In the genomic region with DNA sequence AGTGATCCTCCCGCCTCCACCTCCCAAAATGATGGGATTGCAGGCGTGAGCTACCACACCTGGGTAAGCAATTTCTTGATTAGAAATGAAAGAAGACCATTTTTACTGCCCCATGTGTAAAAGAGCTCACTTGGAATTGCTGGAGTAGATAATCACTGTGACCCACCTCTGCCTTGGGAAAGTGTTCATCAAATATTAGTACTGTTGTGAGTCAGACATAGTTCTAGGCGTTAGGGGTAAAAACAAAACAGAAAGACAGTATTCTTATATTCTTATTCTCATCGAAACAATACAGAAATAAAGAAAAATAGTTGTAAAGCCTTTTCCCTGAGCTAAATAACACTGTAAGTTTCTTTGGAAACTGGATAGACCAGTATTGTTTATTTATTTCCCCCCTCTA, we compare ENCODE assay signal across 1 cellular context.
TF ChIP-seq lines count a peak whose summit lies in the region.

No MANE protein-coding gene starts in this region.

TF ChIP-seq in A549, 52 proteins besides CTCF, POLR2A, EP300 and RAD21 (continued from another document):
- TF ChIP-seq NR3C1 (IDR thresholded peaks at IDR 0.05) (no peak), ZNF302 (CRISPR knock-in tag; IDR thresholded peaks at IDR 0.05) (no peak), HOXB13 (CRISPR knock-in tag; IDR thresholded peaks at IDR 0.05; ENCODE audit: low read depth) (no peak), JUNB (IDR thresholded peaks at IDR 0.05) (no peak; the same call in 1 of the 2 replicates), FOSL2 (IDR thresholded peaks at IDR 0.05) (no peak), FOSL2 (CRISPR knock-in tag; IDR thresholded peaks at IDR 0.05) (no peak), HDAC2 (IDR thresholded peaks at IDR 0.05) (no peak), MYC (IDR thresholded peaks at IDR 0.05; ENCODE audit: borderline replicate concordance, low read length) (no peak), RCOR1 (IDR thresholded peaks at IDR 0.05; ENCODE audit: low read depth, low read length) (no peak), ESRRA (IDR thresholded peaks at IDR 0.05; ENCODE audit: borderline replicate concordance, low read length) (no peak), JUN (IDR thresholded peaks at IDR 0.05) (no peak), PHF8 (IDR thresholded peaks at IDR 0.05; ENCODE audit: borderline replicate concordance, low read depth) (no peak)
- TF ChIP-seq, protein P1, sequence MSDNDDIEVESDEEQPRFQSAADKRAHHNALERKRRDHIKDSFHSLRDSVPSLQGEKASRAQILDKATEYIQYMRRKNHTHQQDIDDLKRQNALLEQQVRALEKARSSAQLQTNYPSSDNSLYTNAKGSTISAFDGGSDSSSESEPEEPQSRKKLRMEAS (IDR thresholded peaks at IDR 0.05) = no peak
